ENCODE assay signal across 11 cellular contexts in the genomic region with DNA sequence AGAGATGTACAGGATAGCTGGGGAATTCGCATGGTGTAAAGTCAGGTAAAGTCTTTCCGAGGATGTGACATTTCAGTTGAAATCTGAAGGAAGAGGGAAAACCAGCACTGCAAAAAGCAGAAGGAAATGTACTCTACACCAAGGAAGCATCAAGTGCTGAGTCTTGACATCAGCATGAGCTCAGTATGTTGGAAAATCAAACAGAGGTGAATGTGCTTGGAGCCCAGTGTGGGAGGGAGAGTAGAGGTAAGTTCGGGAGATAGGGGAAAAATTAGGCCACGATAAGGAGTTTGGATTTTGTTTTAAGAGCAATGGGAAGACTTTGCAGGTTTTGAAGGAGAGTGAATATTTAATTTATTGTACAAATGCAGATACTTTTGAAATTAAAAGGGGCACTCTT.
"Had no signal": no experiment of that assay in that cellular context is flagged by ENCODE, and none has a peak within 500 bp of the region (broad histone marks: within the 10 kb centered on the region; RNA-seq: fewer than 3 reads in every experiment).

No MANE protein-coding gene starts in this region.

- H3K4me2 ChIP-seq: GM23338 had no signal

- H3K36me3 ChIP-seq: HAP-1 had no signal

- H3K9me3 ChIP-seq: HAP-1 had no signal

- H3K9me3 Mint-ChIP-seq: GM23338, H9, HFFc6 had no signal

- H3K4me1 ChIP-seq: HAP-1 had no signal

- H3K27ac ChIP-seq: GM23248 had no signal

- H3K4me3 Mint-ChIP-seq: GM23338, H9, HFFc6 had no signal

- H2AFZ ChIP-seq: GM23248, GM23338 had no signal

- ATAC-seq: GM23338, HCT116 had no signal

- H3K4me3 ChIP-seq: GM23248, GM23338, HAP-1 had no signal

- H3K9ac ChIP-seq: GM23248 had no signal

- DNase-seq: GM23248, GOT3, H7, H9, HCEC 1CT, HFFc6 had no signal

- FAIRE-seq: H1, H54 had no signal

- H3K27ac Mint-ChIP-seq: GM23338, H9, HFFc6 had no signal
